Comparison of ENCODE assay signal across 2 cellular contexts in the genomic region with DNA sequence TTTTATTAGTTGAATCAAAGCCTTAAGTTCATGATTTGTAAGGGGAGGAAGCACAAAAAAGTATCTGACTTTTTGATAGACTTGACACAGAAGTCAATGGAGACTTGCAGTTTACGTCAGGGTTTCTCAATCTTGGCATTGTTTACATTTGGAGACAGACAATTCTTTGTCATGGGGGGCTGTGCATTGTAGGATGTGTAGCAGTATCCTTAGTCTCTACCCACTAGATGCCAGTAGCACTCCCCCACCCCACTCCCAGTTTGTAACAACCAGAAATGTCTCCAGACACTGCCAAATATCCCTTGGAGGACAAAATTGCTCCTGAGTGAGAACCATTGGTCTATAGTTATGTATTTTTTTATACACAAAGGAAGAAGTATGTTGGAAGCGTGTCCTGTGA.
A peak's percentile ranks its signal among the peaks of the same experiment; 100 is the strongest.
TF ChIP-seq lines count a peak whose summit lies in the region.

No MANE protein-coding gene starts in this region.

TF ChIP-seq in IMR-90, 13 proteins besides CTCF, POLR2A, EP300 and RAD21:
- TF ChIP-seq ELK1 (IDR thresholded peaks at IDR 0.05; ENCODE audit: borderline replicate concordance, low read depth, low read length) (no peak), SMC3 (IDR thresholded peaks at IDR 0.05; ENCODE audit: low read depth, low read length) (peak; percentile 39), USF2 (IDR thresholded peaks at IDR 0.05; ENCODE audit: low read depth, low read length) (no peak)

TF ChIP-seq in liver, 16 proteins besides CTCF, POLR2A, EP300 and RAD21 (continued from another document):
- TF ChIP-seq REST (IDR thresholded peaks at IDR 0.05), result no peak
- TF ChIP-seq RXRA (IDR thresholded peaks at IDR 0.05), result no peak
- no peak for TF ChIP-seq GABPA (IDR thresholded peaks at IDR 0.05 in 1 of 2, conservative IDR thresholded peaks at IDR 0.05 in 1 of 2)
- no peak for TF ChIP-seq NR2F2 (IDR thresholded peaks at IDR 0.05)
- TF ChIP-seq ATF3 (IDR thresholded peaks at IDR 0.05), result no peak
- no peak for TF ChIP-seq EGR1 (IDR thresholded peaks at IDR 0.05; ENCODE audit: low read depth in 2 of 2)
- TF ChIP-seq, protein P1, sequence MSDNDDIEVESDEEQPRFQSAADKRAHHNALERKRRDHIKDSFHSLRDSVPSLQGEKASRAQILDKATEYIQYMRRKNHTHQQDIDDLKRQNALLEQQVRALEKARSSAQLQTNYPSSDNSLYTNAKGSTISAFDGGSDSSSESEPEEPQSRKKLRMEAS (IDR thresholded peaks at IDR 0.05), result no peak
- TF ChIP-seq HNF4G (IDR thresholded peaks at IDR 0.05), result no peak
- TF ChIP-seq SP1 (IDR thresholded peaks at IDR 0.05), result no peak
- TF ChIP-seq JUND (IDR thresholded peaks at IDR 0.05), result no peak
- TF ChIP-seq FOXA2 (IDR thresholded peaks at IDR 0.05), result no peak
- no peak for TF ChIP-seq HNF4A (conservative IDR thresholded peaks at IDR 0.05)
- TF ChIP-seq YY1 (IDR thresholded peaks at IDR 0.05), result no peak
- TF ChIP-seq TAF1 (conservative IDR thresholded peaks at IDR 0.05), result no peak
- no peak for TF ChIP-seq FOXA1 (IDR thresholded peaks at IDR 0.05)
TF ChIP-seq in liver: peak in this region for 0.
